ENCODE assay signal across 8 cellular contexts in the genomic region with DNA sequence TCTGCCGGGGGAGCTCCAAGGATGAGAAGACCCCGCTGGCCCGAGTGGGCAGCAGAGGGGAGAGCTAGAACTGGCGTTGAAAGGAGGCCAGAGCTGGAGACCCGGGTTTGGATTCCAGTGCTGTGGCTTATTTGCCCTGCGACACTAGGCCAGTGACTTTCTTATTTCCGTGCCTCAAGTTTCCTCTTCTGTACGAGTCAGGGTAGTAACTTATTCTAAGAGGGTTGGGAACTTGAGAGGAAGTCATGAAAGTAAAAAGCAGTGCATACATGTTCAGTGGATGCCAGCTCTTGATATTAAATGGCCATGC. TPM values are rescaled to one million over a fixed set of nuclear protein-coding genes. Genes with fewer than 3 reads are reported as not detected.
A peak's percentile ranks its signal among the peaks of the same experiment; 100 is the strongest.
DNase-seq lines count a peak whose midpoint lies in the region; ATAC-seq and TF ChIP-seq lines count a peak whose summit lies in the region.

No MANE protein-coding gene starts in this region.

- H2AFZ ChIP-seq in neural progenitor cell (replicated peaks) = no peak overlapping the region

- ATAC-seq in RWPE2 (ENCODE audit: low read depth) = no peak
- no peak for ATAC-seq in effector memory CD8-positive, alpha-beta T cell (replicated peaks)

- H3K36me3 Mint-ChIP-seq in activated CD4-positive, alpha-beta T cell treated with anti-CD3 and anti-CD28 coated beads, Interleukin-2, amount 10 ng/mL, durations not matched to agents 7 days and 5 days (ENCODE audit: low read depth) = peaks cover 31% of the 10 kb centered on the region
- peaks cover 60% of the 10 kb centered on the region for H3K36me3 Mint-ChIP-seq in effector memory CD8-positive, alpha-beta T cell (ENCODE audit: insufficient read depth)
- H3K36me3 Mint-ChIP-seq in neural progenitor cell = peaks cover 15% of the 10 kb centered on the region

- no peaks in the 10 kb centered on the region for H3K27me3 Mint-ChIP-seq in activated CD4-positive, alpha-beta T cell treated with anti-CD3 and anti-CD28 coated beads, Interleukin-2, amount 10 ng/mL, durations not matched to agents 7 days and 5 days
- no peaks in the 10 kb centered on the region for H3K27me3 Mint-ChIP-seq in effector memory CD8-positive, alpha-beta T cell
- peaks cover 3% of the 10 kb centered on the region for H3K27me3 Mint-ChIP-seq in neural progenitor cell (ENCODE audit: insufficient read depth, low read depth)

- peak overlapping the region; percentile 88 for H3K4me2 ChIP-seq in neural progenitor cell

- POLR2A ChIA-PET in activated CD4-positive, alpha-beta T cell treated with anti-CD3 and anti-CD28 coated beads, Interleukin-2, amount 10 ng/mL, durations not matched to agents 7 days and 5 days (lab: Charles Lee) = interaction anchor here (1.1 kb wide), 1 partner anchor 134 kb away, joined by 4 read pairs; no protein-coding TSS in a partner anchor

- H3K27ac Mint-ChIP-seq in activated CD4-positive, alpha-beta T cell treated with anti-CD3 and anti-CD28 coated beads, Interleukin-2, amount 10 ng/mL, durations not matched to agents 7 days and 5 days = peak overlapping the region; percentile 97
- peak overlapping the region; percentile 99 to 100 for H3K27ac Mint-ChIP-seq in effector memory CD8-positive, alpha-beta T cell
- no peak overlapping the region for H3K27ac Mint-ChIP-seq in neural progenitor cell

- H4K20me1 ChIP-seq in neural progenitor cell (ENCODE audit: low read depth) = peaks cover 16% of the 10 kb centered on the region

- peaks cover 34% of the 10 kb centered on the region for H3K4me1 Mint-ChIP-seq in activated CD4-positive, alpha-beta T cell treated with anti-CD3 and anti-CD28 coated beads, Interleukin-2, amount 10 ng/mL, durations not matched to agents 7 days and 5 days
- peaks cover 27 to 29% of the 10 kb centered on the region in 2 donors for H3K4me1 Mint-ChIP-seq in effector memory CD8-positive, alpha-beta T cell (ENCODE audit: low read depth in 2 of 2)
- peaks cover 12% of the 10 kb centered on the region for H3K4me1 Mint-ChIP-seq in neural progenitor cell

- peak overlapping the region; percentile 95 for H3K4me3 Mint-ChIP-seq in activated CD4-positive, alpha-beta T cell treated with anti-CD3 and anti-CD28 coated beads, Interleukin-2, amount 10 ng/mL, durations not matched to agents 7 days and 5 days
- H3K4me3 Mint-ChIP-seq in effector memory CD8-positive, alpha-beta T cell = peak overlapping the region; percentile 100
- peak overlapping the region; percentile 98 for H3K4me3 Mint-ChIP-seq in neural progenitor cell

- H3K36me3 ChIP-seq in RWPE2 (ENCODE audit: low read depth) = peaks cover 39% of the 10 kb centered on the region
- no peaks in the 10 kb centered on the region for H3K36me3 ChIP-seq in neural progenitor cell

- H3K27ac ChIP-seq in RWPE2 (ENCODE audit: poor library complexity, severe bottlenecking) (peak overlapping the region; percentile 32), neural progenitor cell (no peak overlapping the region)

- peaks cover 7% of the 10 kb centered on the region for H3K4me1 ChIP-seq in RWPE2 (ENCODE audit: insufficient read depth, poor library complexity, severe bottlenecking)
- peaks cover 5% of the 10 kb centered on the region for H3K4me1 ChIP-seq in neural progenitor cell

- H3K4me3 ChIP-seq in RWPE2 (ENCODE audit: severe bottlenecking) (peak overlapping the region; percentile 91), neural progenitor cell (peak overlapping the region; percentile 97)

- H3K27me3 ChIP-seq in RWPE2 (ENCODE audit: insufficient read depth, poor library complexity, severe bottlenecking) = no peaks in the 10 kb centered on the region
- H3K27me3 ChIP-seq in neural progenitor cell = peaks cover 17% of the 10 kb centered on the region

- peaks cover 12% of the 10 kb centered on the region for H3F3A ChIP-seq in neural progenitor cell (ENCODE audit: low read depth)

- H3K9me3 Mint-ChIP-seq in activated CD4-positive, alpha-beta T cell treated with anti-CD3 and anti-CD28 coated beads, Interleukin-2, amount 10 ng/mL, durations not matched to agents 7 days and 5 days = no peaks in the 10 kb centered on the region
- no peaks in the 10 kb centered on the region for H3K9me3 Mint-ChIP-seq in effector memory CD8-positive, alpha-beta T cell
- no peaks in the 10 kb centered on the region for H3K9me3 Mint-ChIP-seq in neural progenitor cell

- H3K79me2 ChIP-seq in neural progenitor cell (ENCODE audit: low read depth) = peaks cover 34% of the 10 kb centered on the region

- H3K9ac ChIP-seq in neural progenitor cell = peak overlapping the region; percentile 94

- CTCF ChIA-PET in activated CD4-positive, alpha-beta T cell treated with anti-CD3 and anti-CD28 coated beads, Interleukin-2, amount 10 ng/mL, durations not matched to agents 7 days and 5 days (lab: Charles Lee) = interaction anchor here (0.5 to 3.3 kb wide), 14 partner anchors 9 to 184 kb away, joined by 3 to 22 read pairs (median 6); a partner anchor contains a TSS

- H3K9me3 ChIP-seq in RWPE2 (ENCODE audit: severe bottlenecking) = no peaks in the 10 kb centered on the region
- H3K9me3 ChIP-seq in neural progenitor cell (ENCODE audit: low read depth) = no peaks in the 10 kb centered on the region

- TF ChIP-seq CTCF in RWPE2 (IDR thresholded peaks at IDR 0.05; ENCODE audit: poor library complexity, severe bottlenecking) (no peak), neural progenitor cell (IDR thresholded peaks at IDR 0.05) (no peak)

- no peak for DNase-seq in activated CD4-positive, alpha-beta T cell treated with anti-CD3 and anti-CD28 coated beads, Interleukin-2, amount 10 ng/mL, durations not matched to agents 7 days and 5 days
- no peak for DNase-seq in activated CD4-positive, alpha-beta T cell treated with anti-CD3 and anti-CD28 coated beads, Interleukin-2, amount 50 U/mL, for 48 hours
- DNase-seq in RWPE2 (ENCODE audit: low spot score) = no peak
- DNase-seq in effector memory CD8-positive, alpha-beta T cell = peak in 1 of 3 experiments; percentile 24
- no peak for DNase-seq in neural progenitor cell (ENCODE audit: low spot score)
- DNase-seq in stimulated activated CD4-positive, alpha-beta T cell treated with anti-CD3 and anti-CD28 coated beads, Interleukin-4, amount 100 ng/mL, for 24 hours = no peak
- no peak for DNase-seq in NCI-H524 (lab: John Stamatoyannopoulos, UW)
- no peak for DNase-seq in cerebellar nuclear complex (lab: John Stamatoyannopoulos, UW)

RNA-seq across cellular contexts. Expression of a gene that starts 0.7 kb away (rescaled TPM):
- total RNA-seq in activated CD4-positive, alpha-beta T cell treated with anti-CD3 and anti-CD28 coated beads, Interleukin-2, amount 10 ng/mL, durations not matched to agents 7 days and 5 days = 10 to 100 TPM; 64.1 to 76.8 TPM
- total RNA-seq in neural progenitor cell (ENCODE audit: low replicate concordance) = 137 and 139 TPM in 2 replicates

RNA-seq across cellular contexts. Expression of a gene that starts 11.8 kb away (rescaled TPM):
- total RNA-seq in activated CD4-positive, alpha-beta T cell treated with anti-CD3 and anti-CD28 coated beads, Interleukin-2, amount 10 ng/mL, durations not matched to agents 7 days and 5 days = 100 to 1,000 TPM; 129 to 150 TPM
- 26.5 and 53.3 TPM in 2 replicates for total RNA-seq in neural progenitor cell (ENCODE audit: low replicate concordance)

RNA-seq across cellular contexts. Expression of a gene that starts 12.6 kb away (rescaled TPM):
- not detected for total RNA-seq in activated CD4-positive, alpha-beta T cell treated with anti-CD3 and anti-CD28 coated beads, Interleukin-2, amount 10 ng/mL, durations not matched to agents 7 days and 5 days
- total RNA-seq in neural progenitor cell (ENCODE audit: low replicate concordance) = not detected in 2 replicates

RNA-seq across cellular contexts. Expression of a gene that starts 42.4 kb away (rescaled TPM):
- total RNA-seq in activated CD4-positive, alpha-beta T cell treated with anti-CD3 and anti-CD28 coated beads, Interleukin-2, amount 10 ng/mL, durations not matched to agents 7 days and 5 days = 10 to 100 TPM; 70.7 to 76.9 TPM
- total RNA-seq in neural progenitor cell (ENCODE audit: low replicate concordance) = not detected in 2 replicates
